ENCODE assay signal across 8 cellular contexts in genomic region chr16:30901201-30902069, GRCh38. TPM values are rescaled to one million over a fixed set of nuclear protein-coding genes. Genes with fewer than 3 reads are reported as not detected.
DNase-seq lines count a peak whose midpoint lies in the region; ATAC-seq, FAIRE-seq and TF ChIP-seq lines count a peak whose summit lies in the region.

No MANE protein-coding gene starts in this region.

- H3K27me3 Mint-ChIP-seq in naive B cell = no peaks in the 10 kb centered on the region

- H3K27ac Mint-ChIP-seq in naive B cell = peak overlapping the region in 3 of 6 donors; percentile 7 to 36 (median 22)

- no peak for FAIRE-seq in bronchial epithelial cell (lab: Jason Lieb, UNC)

- H3K36me3 Mint-ChIP-seq in naive B cell = peaks cover 0 to 7% of the 10 kb centered on the region in 2 donors

- H3K27me3 ChIP-seq in bronchial epithelial cell (ENCODE audit: control insufficient read depth, insufficient read depth, low read length) = no peaks in the 10 kb centered on the region

- ATAC-seq in naive B cell (ENCODE audit: low read depth in 2 of 2) = no peak
- no peak for ATAC-seq in HG02759 (IDR thresholded peaks at IDR 0.05; ENCODE audit: unreplicated experiment)

- H3K4me3 ChIP-seq in bronchial epithelial cell (ENCODE audit: low read depth, low read length) = peak overlapping the region; percentile 19

- H3K4me1 Mint-ChIP-seq in naive B cell = peaks cover 31 to 40% (median 37%) of the 10 kb centered on the region in 3 donors

- H3K9me3 Mint-ChIP-seq in naive B cell = peaks cover 0 to 4% (median 0%) of the 10 kb centered on the region in 7 donors

- in situ Hi-C loops in KBM-7 (cut with MboI; ENCODE audit: low pct_unique_long_range_greater_than_20kb, low sequenced_read_pairs) = no loop called here

- peaks cover 3% of the 10 kb centered on the region for H3K36me3 ChIP-seq in bronchial epithelial cell (ENCODE audit: control insufficient read depth, insufficient read depth, low read length)

- no peak for TF ChIP-seq CTCF in bronchial epithelial cell (IDR thresholded peaks at IDR 0.05; ENCODE audit: insufficient read depth, low read length, severe bottlenecking)

- DNase-seq in AML-193 (lab: John Stamatoyannopoulos, UW) (peak; percentile 16 to 22), KBM-7 (peak; percentile 28), bronchial epithelial cell (ENCODE audit: low read depth) (no peak), naive B cell (no peak), NCI-H82 (lab: John Stamatoyannopoulos, UW) (no peak), activated gamma-delta T cell (lab: John Stamatoyannopoulos, UW) (no peak)
- DNase-seq in activated CD4-positive, alpha-beta T cell treated with anti-CD3 and anti-CD28 coated beads, Interleukin-2, amount 50 U/mL, for 1 hour = no peak

- peak overlapping the region; percentile 72 to 90 (median 82) for H3K4me3 Mint-ChIP-seq in naive B cell

RNA-seq across cellular contexts. Expression of gene CTF1, which starts 5.0 kb away (rescaled TPM):
- total RNA-seq in bronchial epithelial cell = 0.26 and 0.38 TPM in 2 replicates
- polyA plus RNA-seq in naive B cell (ENCODE audit: low read depth in 6 of 6) = under 1 TPM in 3 of 6 donors, not detected in 3; 0.40 to 0.67 (median 0.47) TPM

RNA-seq across cellular contexts. Expression of gene BCL7C, which starts 7.6 kb away (rescaled TPM):
- total RNA-seq in bronchial epithelial cell = 24.7 and 50.1 TPM in 2 replicates
- polyA plus RNA-seq in naive B cell (ENCODE audit: low read depth in 6 of 6) = 10 to 100 TPM; 29.4 to 40.3 (median 33.1) TPM

RNA-seq across cellular contexts. Expression of gene FBXL19, which starts 21.9 kb away (rescaled TPM):
- total RNA-seq in bronchial epithelial cell = 7.9 and 10.0 TPM in 2 replicates
- polyA plus RNA-seq in naive B cell (ENCODE audit: low read depth in 6 of 6) = under 1 TPM in 4 of 6 donors, not detected in 2; 0.21 to 0.48 (median 0.27) TPM

RNA-seq across cellular contexts. Expression of gene ORAI3, which starts 47.4 kb away (rescaled TPM):
- 16.6 and 17.5 TPM in 2 replicates for total RNA-seq in bronchial epithelial cell
- polyA plus RNA-seq in naive B cell (ENCODE audit: low read depth in 6 of 6) = 10 to 100 TPM; 65.8 to 83.4 (median 78.3) TPM

RNA-seq across cellular contexts. Expression of gene SETD1A, which starts 56.1 kb away (rescaled TPM):
- total RNA-seq in bronchial epithelial cell = 1.3 TPM in 2 replicates
- polyA plus RNA-seq in naive B cell (ENCODE audit: low read depth in 6 of 6) = 1 to 10 TPM in 2 of 6 donors, under 1 TPM in 3, not detected in 1; 0.69 to 2.8 (median 0.85) TPM

Comparison
In these comparisons a context has a peak if more than half of its experiments do, and no peak if none do; other contexts are left out.
1. DNase-seq: peak in AML-193 (2 of 2) and KBM-7 (single experiment); none in bronchial epithelial cell (single experiment), naive B cell (single experiment), NCI-H82 (single experiment), activated CD4-positive, alpha-beta T cell treated with anti-CD3 and anti-CD28 coated beads, Interleukin-2, amount 50 U/mL, for 1 hour (single experiment) and activated gamma-delta T cell (single experiment).